In the genomic region with DNA sequence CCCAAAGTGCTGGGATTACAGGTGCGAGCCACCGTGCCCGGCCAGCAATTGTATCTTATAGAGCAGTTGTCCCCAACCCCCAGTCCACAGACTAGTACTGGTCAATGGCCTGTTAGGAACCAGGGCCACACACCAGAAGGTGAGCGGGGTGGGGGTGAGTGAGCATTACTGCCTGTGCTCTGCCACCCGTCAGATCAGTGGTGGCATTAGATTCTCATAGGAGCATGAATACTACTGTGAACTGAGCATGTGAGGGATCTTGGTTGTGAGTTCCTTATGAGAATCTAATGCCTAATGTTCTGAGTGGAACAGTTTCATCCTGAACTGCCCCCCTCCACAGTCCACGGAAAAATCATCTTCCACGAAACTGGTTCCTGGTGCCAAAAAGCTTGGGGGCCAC, we compare ENCODE assay signal across 3 cellular contexts.
"Had no signal": no experiment of that assay in that cellular context is flagged by ENCODE, and none has a peak within 500 bp of the region (broad histone marks: within the 10 kb centered on the region; RNA-seq: fewer than 3 reads in every experiment).

No MANE protein-coding gene starts in this region.

- H3K4me3 ChIP-seq: K562 had no signal

- H3K27ac ChIP-seq: HL-60 had no signal

- DNase-seq: IMR-90 had no signal
